ENCODE assay signal across 17 cellular contexts in the genomic region with DNA sequence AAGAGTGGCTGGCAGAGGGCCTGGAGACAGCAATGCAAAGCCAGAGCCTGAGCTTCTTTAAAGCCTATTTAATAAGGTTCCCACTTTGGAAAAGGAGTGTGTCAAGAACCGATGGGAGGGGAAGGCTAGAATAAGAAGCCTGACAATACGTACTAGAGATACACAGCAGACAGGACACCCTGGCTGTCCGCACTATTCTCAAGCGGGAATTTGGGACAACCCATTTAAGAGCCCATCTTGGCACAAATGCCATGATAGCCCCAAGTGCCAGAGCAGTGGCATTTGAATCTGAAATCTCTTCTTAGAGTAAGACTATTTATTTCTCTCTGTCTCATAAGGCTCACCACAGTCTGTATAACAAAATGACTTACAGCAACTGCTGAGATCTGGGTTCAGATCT. TPM values are rescaled to one million over a fixed set of nuclear protein-coding genes. Genes with fewer than 3 reads are reported as not detected.
DNase-seq lines count a peak whose midpoint lies in the region; ATAC-seq, FAIRE-seq and TF ChIP-seq lines count a peak whose summit lies in the region.
"Had no signal": no experiment of that assay in that cellular context is flagged by ENCODE, and none has a peak within 500 bp of the region (broad histone marks: within the 10 kb centered on the region; RNA-seq: fewer than 3 reads in every experiment).

No MANE protein-coding gene starts in this region.

- H3K9me3 ChIP-seq in testis: no peaks in the 10 kb centered on the region
- H3K9me3 ChIP-seq: BLaER1 treated with 17β-estradiol and CSF1 and Interleukin-3, amounts not matched to agents 10 nM and 100 nM had no signal

- H3K27me3 ChIP-seq in testis: no peaks in the 10 kb centered on the region
- H3K27me3 ChIP-seq: BLaER1 treated with 17β-estradiol and CSF1 and Interleukin-3, amounts not matched to agents 10 nM and 100 nM had no signal

- H3K36me3 Mint-ChIP-seq in activated CD8-positive, alpha-beta T cell treated with anti-CD3 and anti-CD28 coated beads for 36 hours (ENCODE audit: low read depth): peaks cover 21% of the 10 kb centered on the region
- peaks cover 4% of the 10 kb centered on the region for H3K36me3 Mint-ChIP-seq in activated CD8-positive, alpha-beta T cell treated with anti-CD3 and anti-CD28 coated beads, Interleukin-2, amount 10 ng/mL, durations not matched to agents 7 days and 5 days (ENCODE audit: low read depth)
- H3K36me3 Mint-ChIP-seq in WTC11: no peaks in the 10 kb centered on the region
- H3K36me3 Mint-ChIP-seq in brain: no peaks in the 10 kb centered on the region

- H3K27me3 Mint-ChIP-seq in activated CD8-positive, alpha-beta T cell treated with anti-CD3 and anti-CD28 coated beads for 36 hours: no peaks in the 10 kb centered on the region
- H3K27me3 Mint-ChIP-seq in activated CD8-positive, alpha-beta T cell treated with anti-CD3 and anti-CD28 coated beads, Interleukin-2, amount 10 ng/mL, durations not matched to agents 7 days and 5 days (ENCODE audit: low read depth): no peaks in the 10 kb centered on the region
- H3K27me3 Mint-ChIP-seq in WTC11 (ENCODE audit: low read depth) (peaks cover 9% of the 10 kb centered on the region; the same call in 1 of the 2 replicates), brain (peaks cover 16% of the 10 kb centered on the region)
- no peaks in the 10 kb centered on the region for H3K27me3 Mint-ChIP-seq in stimulated activated naive CD8-positive, alpha-beta T cell treated with anti-CD3 and anti-CD28 coated beads, Interleukin-15, amount 100 ng/mL, for 72 hours

- intact Hi-C loops in activated CD8-positive, alpha-beta T cell treated with anti-CD3 and anti-CD28 coated beads for 36 hours (cut with micrococcal nuclease): no loop called here
- intact Hi-C loops in testis (cut with DNase I; ENCODE audit: low total_unique reads): no loop called here

- H3K27ac Mint-ChIP-seq in activated CD8-positive, alpha-beta T cell treated with anti-CD3 and anti-CD28 coated beads for 36 hours: peak overlapping the region; percentile 61
- H3K27ac Mint-ChIP-seq in activated CD8-positive, alpha-beta T cell treated with anti-CD3 and anti-CD28 coated beads, Interleukin-2, amount 10 ng/mL, durations not matched to agents 7 days and 5 days: no peak overlapping the region
- H3K27ac Mint-ChIP-seq in WTC11 (0 out of 2 replicates have a peak overlapping the region, but pooled peaks have one; percentile 7), brain (peak overlapping the region in 1 of 5 experiments; percentile 45)
- H3K27ac Mint-ChIP-seq in stimulated activated naive CD8-positive, alpha-beta T cell treated with anti-CD3 and anti-CD28 coated beads, Interleukin-15, amount 100 ng/mL, for 72 hours: no peak overlapping the region

- peaks cover 60% of the 10 kb centered on the region for H3K4me1 Mint-ChIP-seq in activated CD8-positive, alpha-beta T cell treated with anti-CD3 and anti-CD28 coated beads for 36 hours (ENCODE audit: low read depth)
- peaks cover 35% of the 10 kb centered on the region for H3K4me1 Mint-ChIP-seq in activated CD8-positive, alpha-beta T cell treated with anti-CD3 and anti-CD28 coated beads, Interleukin-2, amount 10 ng/mL, durations not matched to agents 7 days and 5 days (ENCODE audit: low read depth)
- H3K4me1 Mint-ChIP-seq in WTC11 (peaks cover 62% of the 10 kb centered on the region), brain (peaks cover 32% of the 10 kb centered on the region)
- H3K4me1 Mint-ChIP-seq in stimulated activated naive CD8-positive, alpha-beta T cell treated with anti-CD3 and anti-CD28 coated beads, Interleukin-15, amount 100 ng/mL, for 72 hours: peaks cover 62% of the 10 kb centered on the region

- H3K4me3 ChIP-seq in testis: no peak overlapping the region
- H3K4me3 ChIP-seq: BLaER1 treated with 17β-estradiol and CSF1 and Interleukin-3, amounts not matched to agents 10 nM and 100 nM had no signal

- peak overlapping the region; percentile 12 for H3K4me3 Mint-ChIP-seq in activated CD8-positive, alpha-beta T cell treated with anti-CD3 and anti-CD28 coated beads for 36 hours
- H3K4me3 Mint-ChIP-seq in activated CD8-positive, alpha-beta T cell treated with anti-CD3 and anti-CD28 coated beads, Interleukin-2, amount 10 ng/mL, durations not matched to agents 7 days and 5 days: no peak overlapping the region
- H3K4me3 Mint-ChIP-seq in WTC11 (peak overlapping the region; percentile 19; the same call in 1 of the 2 replicates), brain (peak overlapping the region; percentile 32 to 63 (median 58))
- H3K4me3 Mint-ChIP-seq in stimulated activated naive CD8-positive, alpha-beta T cell treated with anti-CD3 and anti-CD28 coated beads, Interleukin-15, amount 100 ng/mL, for 72 hours: peak overlapping the region; percentile 3 to 54

- POLR2A ChIA-PET in activated CD8-positive, alpha-beta T cell treated with anti-CD3 and anti-CD28 coated beads for 36 hours (lab: Charles Lee): no interaction called here
- POLR2A ChIA-PET in activated CD8-positive, alpha-beta T cell treated with anti-CD3 and anti-CD28 coated beads, Interleukin-2, amount 10 ng/mL, durations not matched to agents 7 days and 5 days (lab: Charles Lee): no interaction called here
- POLR2A ChIA-PET in WTC11 (lab: Charles Lee): no interaction called here

- no peak for FAIRE-seq in H54 (lab: Jason Lieb, UNC)
- FAIRE-seq: GM18507 had no signal

- TF ChIP-seq CTCF in activated CD8-positive, alpha-beta T cell treated with anti-CD3 and anti-CD28 coated beads for 36 hours (IDR thresholded peaks at IDR 0.05): no peak
- TF ChIP-seq CTCF in WTC11 (IDR thresholded peaks at IDR 0.05): no peak
- no peak for TF ChIP-seq CTCF in brain (conservative IDR thresholded peaks at IDR 0.05)
- no peak for TF ChIP-seq CTCF in testis (IDR thresholded peaks at IDR 0.05)

- ATAC-seq in activated CD8-positive, alpha-beta T cell treated with anti-CD3 and anti-CD28 coated beads for 36 hours: no peak
- no peak for ATAC-seq in activated CD8-positive, alpha-beta T cell treated with anti-CD3 and anti-CD28 coated beads, Interleukin-2, amount 10 ng/mL, durations not matched to agents 7 days and 5 days
- ATAC-seq in WTC11: no peak
- no peak for ATAC-seq in stimulated activated naive CD8-positive, alpha-beta T cell treated with anti-CD3 and anti-CD28 coated beads, Interleukin-15, amount 100 ng/mL, for 72 hours

- CTCF ChIA-PET in activated CD8-positive, alpha-beta T cell treated with anti-CD3 and anti-CD28 coated beads for 36 hours (lab: Charles Lee): no interaction called here
- CTCF ChIA-PET in activated CD8-positive, alpha-beta T cell treated with anti-CD3 and anti-CD28 coated beads, Interleukin-2, amount 10 ng/mL, durations not matched to agents 7 days and 5 days (lab: Charles Lee): interaction anchor here (1.2 kb wide), 1 partner anchor 112 kb away, joined by 4 read pairs; no protein-coding TSS in a partner anchor
- CTCF ChIA-PET in WTC11 (lab: Charles Lee): interaction anchor here (1.2 to 1.5 kb wide), 2 partner anchors 33 to 112 kb away, joined by 3 to 4 read pairs; no protein-coding TSS in a partner anchor

- TF ChIP-seq POLR2A in testis (IDR thresholded peaks at IDR 0.05) (no peak), H54 (IDR thresholded peaks at IDR 0.05; ENCODE audit: low read depth, low read length) (no peak)

- WGBS in testis, 2 donors: 85 to 88% methylated on average over 4 of the region's 4 CpGs

- H3K36me3 ChIP-seq in testis (ENCODE audit: low read depth, missing control alignments): no peaks in the 10 kb centered on the region
- H3K36me3 ChIP-seq: BLaER1 treated with 17β-estradiol and CSF1 and Interleukin-3, amounts not matched to agents 10 nM and 100 nM had no signal

- DNase-seq in activated CD8-positive, alpha-beta T cell treated with anti-CD3 and anti-CD28 coated beads for 36 hours: no peak
- no peak for DNase-seq in activated CD8-positive, alpha-beta T cell treated with anti-CD3 and anti-CD28 coated beads, Interleukin-2, amount 10 ng/mL, durations not matched to agents 7 days and 5 days
- DNase-seq in WTC11 (ENCODE audit: low spot score) (no peak), testis (no peak), medulla oblongata (ENCODE audit: extremely low spot score) (no peak), H54 (ENCODE audit: insufficient read length, low spot score) (no peak)
- DNase-seq in stimulated activated naive CD8-positive, alpha-beta T cell treated with anti-CD3 and anti-CD28 coated beads, Interleukin-15, amount 100 ng/mL, for 72 hours: no peak
- DNase-seq: DMS153; H9; NCI-H1417; NCI-H2029; NCI-H526; NK-92 treated with Interleukin-12 subunit alpha and Interleukin-12 subunit beta, amount 100 ng/mL, for 24 hours; OCI-M1 had no signal

- no peak overlapping the region for H3K27ac ChIP-seq in testis
- H3K27ac ChIP-seq: BLaER1 treated with 17β-estradiol and CSF1 and Interleukin-3, amounts not matched to agents 10 nM and 100 nM had no signal

- H3K9me3 Mint-ChIP-seq in activated CD8-positive, alpha-beta T cell treated with anti-CD3 and anti-CD28 coated beads for 36 hours: no peaks in the 10 kb centered on the region
- no peaks in the 10 kb centered on the region for H3K9me3 Mint-ChIP-seq in activated CD8-positive, alpha-beta T cell treated with anti-CD3 and anti-CD28 coated beads, Interleukin-2, amount 10 ng/mL, durations not matched to agents 7 days and 5 days (ENCODE audit: insufficient read depth)
- H3K9me3 Mint-ChIP-seq in WTC11 (no peaks in the 10 kb centered on the region), brain (no peaks in the 10 kb centered on the region)
- H3K9me3 Mint-ChIP-seq in stimulated activated naive CD8-positive, alpha-beta T cell treated with anti-CD3 and anti-CD28 coated beads, Interleukin-15, amount 100 ng/mL, for 72 hours: no peaks in the 10 kb centered on the region
- H3K9me3 Mint-ChIP-seq: H9 had no signal

- H3K4me1 ChIP-seq in testis: peaks cover 5% of the 10 kb centered on the region

TF ChIP-seq in WTC11, 78 proteins besides CTCF, POLR2A, EP300 and RAD21 (continues in another document):
- no peak for TF ChIP-seq ZNF219 (CRISPR knock-in tag; IDR thresholded peaks at IDR 0.05; ENCODE audit: borderline replicate concordance)
- TF ChIP-seq, protein P1, sequence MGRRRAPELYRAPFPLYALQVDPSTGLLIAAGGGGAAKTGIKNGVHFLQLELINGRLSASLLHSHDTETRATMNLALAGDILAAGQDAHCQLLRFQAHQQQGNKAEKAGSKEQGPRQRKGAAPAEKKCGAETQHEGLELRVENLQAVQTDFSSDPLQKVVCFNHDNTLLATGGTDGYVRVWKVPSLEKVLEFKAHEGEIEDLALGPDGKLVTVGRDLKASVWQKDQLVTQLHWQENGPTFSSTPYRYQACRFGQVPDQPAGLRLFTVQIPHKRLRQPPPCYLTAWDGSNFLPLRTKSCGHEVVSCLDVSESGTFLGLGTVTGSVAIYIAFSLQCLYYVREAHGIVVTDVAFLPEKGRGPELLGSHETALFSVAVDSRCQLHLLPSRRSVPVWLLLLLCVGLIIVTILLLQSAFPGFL (CRISPR knock-in tag; IDR thresholded peaks at IDR 0.05; ENCODE audit: borderline replicate concordance): no peak
- no peak for TF ChIP-seq SOX15 (CRISPR knock-in tag; IDR thresholded peaks at IDR 0.05)

RNA-seq across cellular contexts. Expression of a gene that starts 3.1 kb away (rescaled TPM):
- 10 to 100 TPM; 36.6 to 42.8 TPM for total RNA-seq in activated CD8-positive, alpha-beta T cell treated with anti-CD3 and anti-CD28 coated beads for 36 hours
- 10 to 100 TPM; 30.3 to 38.5 TPM for total RNA-seq in activated CD8-positive, alpha-beta T cell treated with anti-CD3 and anti-CD28 coated beads, Interleukin-2, amount 10 ng/mL, durations not matched to agents 7 days and 5 days
- total RNA-seq in WTC11 (2021) (35.0 to 41.2 TPM (median 38.8 TPM) in 3 replicates), testis (10 to 100 TPM; 22.2 to 31.1 TPM)
- polyA plus RNA-seq in brain (ENCODE audit: insufficient read depth, low read depth, low replicate concordance) (22.2 TPM), testis (ENCODE audit: insufficient read depth, low read depth, low replicate concordance) (19.6 TPM)

Comparison
In these comparisons a context has a peak if more than half of its experiments do, and no peak if none do; other contexts are left out.
1. H3K27ac Mint-ChIP-seq: peak in activated CD8-positive, alpha-beta T cell treated with anti-CD3 and anti-CD28 coated beads for 36 hours (single experiment) and WTC11 (single experiment); none in activated CD8-positive, alpha-beta T cell treated with anti-CD3 and anti-CD28 coated beads, Interleukin-2, amount 10 ng/mL, durations not matched to agents 7 days and 5 days (single experiment) and stimulated activated naive CD8-positive, alpha-beta T cell treated with anti-CD3 and anti-CD28 coated beads, Interleukin-15, amount 100 ng/mL, for 72 hours (0 of 2).